8 cellular contexts compared by ENCODE assay signal in the genomic region with DNA sequence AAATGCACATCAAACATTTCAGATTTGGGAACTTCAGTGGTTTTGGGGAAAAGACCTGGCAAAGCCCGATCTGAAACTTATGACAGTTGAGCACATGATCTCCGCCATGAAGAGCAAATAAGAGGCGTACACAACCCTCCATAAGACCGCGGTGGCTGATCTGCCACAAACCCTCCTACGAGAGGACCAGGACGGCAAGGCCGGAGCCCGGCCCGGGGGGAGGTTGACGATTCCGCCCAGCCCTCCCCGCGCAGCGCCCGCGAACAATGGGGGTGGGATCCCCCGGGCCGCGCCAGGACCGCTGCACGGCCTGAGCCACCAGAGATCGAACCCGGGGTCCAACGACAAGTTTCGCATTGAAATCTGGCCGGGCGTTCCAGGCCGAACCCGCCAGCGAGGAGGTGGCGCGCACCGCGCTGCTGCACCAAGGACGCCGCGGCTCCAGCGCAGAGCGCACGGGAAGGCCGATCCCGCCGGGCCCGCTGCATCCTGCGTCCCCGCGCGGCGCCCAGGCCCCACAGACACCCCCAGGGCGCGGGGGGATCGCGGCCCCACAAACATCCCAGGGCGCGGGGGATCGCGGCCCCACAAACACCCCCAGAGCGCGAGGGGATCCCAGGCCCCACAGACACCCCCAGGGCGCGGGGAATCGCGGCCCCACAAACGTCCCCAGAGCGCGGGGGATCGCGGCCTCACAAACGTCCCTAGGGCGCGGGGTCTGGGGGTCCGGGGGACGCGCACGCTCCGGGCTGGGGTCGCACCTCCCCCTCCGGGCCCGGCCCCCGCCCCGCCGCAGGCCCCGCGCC. TPM values are rescaled to one million over a fixed set of nuclear protein-coding genes. Genes with fewer than 3 reads are reported as not detected.
DNase-seq lines count a peak whose midpoint lies in the region; ATAC-seq, FAIRE-seq and TF ChIP-seq lines count a peak whose summit lies in the region.

No MANE protein-coding gene starts in this region.

- H3K27me3 ChIP-seq in SJSA1 (replicated peaks) (no peaks in the 10 kb centered on the region), ovary (no peaks in the 10 kb centered on the region)
- H3K27me3 ChIP-seq in CD4-positive, alpha-beta T cell (ENCODE audit: control insufficient read depth, insufficient read depth, low read length) = peaks cover 17% of the 10 kb centered on the region

- H3K9me3 Mint-ChIP-seq in CD4-positive, alpha-beta T cell = no peaks in the 10 kb centered on the region
- H3K9me3 Mint-ChIP-seq in immature natural killer cell = peaks cover 0 to 3% (median 0%) of the 10 kb centered on the region in 6 donors

- H3K27ac ChIP-seq in SJSA1 (peak overlapping the region; percentile 64), ovary (peak overlapping the region; percentile 66 to 87)
- H3K27ac ChIP-seq in CD4-positive, alpha-beta T cell (ENCODE audit: low read depth, low read length) = no peak overlapping the region

- DNase-seq in GM03348 (ENCODE audit: low spot score) (peak; percentile 53), SJSA1 (ENCODE audit: low read depth in 1 of 2, low spot score in 2 of 2) (peak in 1 of 2 experiments; percentile 64), frontal cortex (ENCODE audit: low spot score in 2 of 2) (peak; percentile 48 to 69), ovary (peak in 4 of 5 donors; percentile 44 to 65 (median 56)), activated gamma-delta T cell treated with Interleukin-2 at 50 U/mL for 16 hours (no peak), immature natural killer cell (no peak)
- DNase-seq in CD4-positive, alpha-beta T cell = no peak

- H3K27me3 Mint-ChIP-seq in CD4-positive, alpha-beta T cell = peaks cover 48% of the 10 kb centered on the region
- peaks cover 9 to 18% (median 17%) of the 10 kb centered on the region in 3 donors for H3K27me3 Mint-ChIP-seq in immature natural killer cell (ENCODE audit: low read depth in 3 of 3)

- H3K4me1 ChIP-seq in SJSA1 (replicated peaks) = peaks cover 36% of the 10 kb centered on the region
- peaks cover 12% of the 10 kb centered on the region for H3K4me1 ChIP-seq in ovary (ENCODE audit: insufficient read depth)

- no peak for FAIRE-seq in frontal cortex (lab: Jason Lieb, UNC)

- H3K36me3 Mint-ChIP-seq in CD4-positive, alpha-beta T cell (ENCODE audit: low read depth) = no peaks in the 10 kb centered on the region
- no peaks in the 10 kb centered on the region for H3K36me3 Mint-ChIP-seq in immature natural killer cell

- H3K9me3 ChIP-seq in SJSA1 (replicated peaks) (no peaks in the 10 kb centered on the region; the same call in 1 of the 2 replicates), ovary (no peaks in the 10 kb centered on the region)
- no peaks in the 10 kb centered on the region for H3K9me3 ChIP-seq in CD4-positive, alpha-beta T cell (ENCODE audit: control insufficient read depth, low read length)

- no peak overlapping the region for H3K27ac Mint-ChIP-seq in CD4-positive, alpha-beta T cell
- no peak overlapping the region for H3K27ac Mint-ChIP-seq in immature natural killer cell

- intact Hi-C loops in ovary (cut with DNase I) = loop anchor here in 3 of 4 donors (10.0 kb wide), 3 partner anchors 154 to 366 kb away; a partner anchor contains a TSS
- intact Hi-C loops in CD4-positive, alpha-beta T cell (cut with DNase I, micrococcal nuclease) = no loop called here

- POLR2A ChIA-PET in CD4-positive, alpha-beta T cell (lab: Charles Lee) = no interaction called here

- no peak for ATAC-seq in HG03439 (IDR thresholded peaks at IDR 0.05; ENCODE audit: unreplicated experiment)
- ATAC-seq in CD4-positive, alpha-beta T cell (ENCODE audit: poor library complexity) = no peak

- peaks cover 17% of the 10 kb centered on the region for H3K36me3 ChIP-seq in SJSA1
- H3K36me3 ChIP-seq in ovary = no peaks in the 10 kb centered on the region

- TF ChIP-seq CTCF in ovary (IDR thresholded peaks at IDR 0.05) = no peak
- TF ChIP-seq CTCF in CD4-positive, alpha-beta T cell (IDR thresholded peaks at IDR 0.05) = no peak

- CTCF ChIA-PET in CD4-positive, alpha-beta T cell (lab: Charles Lee) = no interaction called here

- TF ChIP-seq EP300 in ovary (IDR thresholded peaks at IDR 0.05) = no peak

- WGBS in ovary, 3 donors = 0 to 1% (median 1%) methylated on average over 33 to 84 of the region's 85 CpGs

- peaks cover 4% of the 10 kb centered on the region for H3K4me1 Mint-ChIP-seq in CD4-positive, alpha-beta T cell (ENCODE audit: low read depth)
- H3K4me1 Mint-ChIP-seq in immature natural killer cell = peaks cover 0 to 12% of the 10 kb centered on the region in 2 donors

- H3K4me3 ChIP-seq in SJSA1 = peak overlapping the region; percentile 98
- peak overlapping the region; percentile 76 for H3K4me3 ChIP-seq in ovary

- no peak overlapping the region for H3K4me3 Mint-ChIP-seq in CD4-positive, alpha-beta T cell
- peak overlapping the region in 2 of 5 donors; percentile 32 to 57 for H3K4me3 Mint-ChIP-seq in immature natural killer cell

- TF ChIP-seq POLR2A in ovary (IDR thresholded peaks at IDR 0.05) = peak; percentile 10

RNA-seq across cellular contexts. Expression of a gene that starts 0.6 kb away (rescaled TPM):
- total RNA-seq in SJSA1 (2014; rRNA removed; shearing (Covaris generic)) = 14.0 and 17.5 TPM in 2 replicates
- total RNA-seq in frontal cortex (41.6 TPM), ovary (10 to 100 TPM; 13.9 to 29.4 (median 23.9) TPM)
- polyA plus RNA-seq in ovary (10 to 100 TPM; 10.1 to 12.7 TPM), immature natural killer cell (under 1 TPM in 2 of 3 donors, not detected in 1; 0.06 to 0.41 TPM)
- 1 to 10 TPM; 4.1 TPM for total RNA-seq in CD4-positive, alpha-beta T cell

Comparison
In these comparisons a context has a peak if more than half of its experiments do, and no peak if none do; other contexts are left out.
1. DNase-seq: peak in GM03348 (single experiment), frontal cortex (2 of 2) and ovary (4 of 5); none in activated gamma-delta T cell treated with Interleukin-2 at 50 U/mL for 16 hours (single experiment), CD4-positive, alpha-beta T cell (0 of 10) and immature natural killer cell (0 of 3).
2. intact Hi-C loops: an anchor here in ovary (10.0 kb wide); none called in CD4-positive, alpha-beta T cell.